ENCODE assay signal across 8 cellular contexts in the genomic region with DNA sequence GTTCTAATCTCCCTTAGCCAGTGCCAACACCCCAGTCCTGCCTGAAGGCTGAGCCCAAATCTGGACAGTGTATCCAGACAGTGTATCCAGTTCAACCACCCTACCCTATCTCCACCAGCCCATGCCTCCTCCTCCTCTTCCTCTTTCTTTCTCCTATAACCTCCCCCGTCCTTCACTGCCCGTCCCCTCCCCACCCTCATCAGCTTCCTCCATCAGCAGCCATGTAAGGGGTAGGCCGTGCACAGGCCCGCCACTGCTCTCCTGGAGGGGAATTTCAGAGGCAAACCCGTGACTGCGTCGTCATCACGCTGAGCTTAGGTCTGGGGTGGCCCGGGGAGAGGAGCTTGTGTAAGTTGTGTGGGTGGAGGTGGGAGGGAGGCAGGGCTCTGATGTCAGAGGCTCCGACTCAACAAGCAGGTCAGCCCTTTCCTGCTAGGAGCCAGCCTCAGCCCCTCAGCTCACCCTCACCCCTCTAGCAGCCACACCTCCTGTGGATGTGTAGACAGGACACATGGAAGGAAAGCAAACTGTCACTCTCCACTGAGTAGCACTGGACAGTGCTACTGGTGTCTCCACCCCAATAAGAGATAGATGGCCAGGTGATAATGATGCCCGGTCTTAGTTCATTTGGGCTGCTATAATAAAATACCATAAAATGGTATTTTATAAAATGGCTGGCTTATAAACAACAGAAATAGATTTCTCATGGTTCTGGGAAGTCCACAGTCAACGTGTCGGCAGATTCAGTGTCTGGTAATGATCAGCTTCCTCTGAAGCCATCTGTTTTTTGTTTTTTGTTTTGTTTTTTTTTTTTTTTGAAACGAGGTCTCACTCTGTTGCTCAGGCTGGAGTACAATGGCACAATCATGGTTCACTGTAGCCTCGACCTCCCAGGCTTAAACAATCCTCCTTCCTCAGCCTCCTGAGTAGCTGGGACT. TPM values are rescaled to one million over a fixed set of nuclear protein-coding genes. Genes with fewer than 3 reads are reported as not detected.
DNase-seq lines count a peak whose midpoint lies in the region; ATAC-seq and TF ChIP-seq lines count a peak whose summit lies in the region.

No MANE protein-coding gene starts in this region.

- POLR2A ChIA-PET in SK-N-SH (lab: Yijun Ruan, JAX) = no interaction called here

- no peak for TF ChIP-seq EP300 in SK-N-SH (IDR thresholded peaks at IDR 0.05; ENCODE audit: borderline replicate concordance in 1 of 2, low read depth in 1 of 2, low read length in 1 of 2)

- peak; percentile 95 for ATAC-seq in GM18502 (IDR thresholded peaks at IDR 0.05; ENCODE audit: poor library complexity, unreplicated experiment)
- ATAC-seq in HG02885 (IDR thresholded peaks at IDR 0.05; ENCODE audit: poor library complexity, unreplicated experiment) = peak; percentile 97

- peaks cover 4% of the 10 kb centered on the region; the same call in 1 of the 2 replicates for H3K9me3 ChIP-seq in SK-N-SH

- no peak for TF ChIP-seq RAD21 in SK-N-SH (IDR thresholded peaks at IDR 0.05; ENCODE audit: low read length)

- peak overlapping the region in 1 of 2 experiments; percentile 28; a peak in 1 of 4 replicates for H3K27ac ChIP-seq in SK-N-SH (ENCODE audit: low read depth in 2 of 2, low read length in 1 of 2)

- H3K79me2 ChIP-seq in SK-N-SH (ENCODE audit: insufficient read depth) = no peaks in the 10 kb centered on the region

- H3K9ac ChIP-seq in SK-N-SH = no peak overlapping the region

- H3K4me3 Mint-ChIP-seq in activated naive CD4-positive, alpha-beta T cell treated with anti-CD3 and anti-CD28 coated beads, Interleukin-2, amount 10 ng/mL, durations not matched to agents 7 days and 5 days = no peak overlapping the region

- peak overlapping the region; percentile 83 for H3K27ac Mint-ChIP-seq in activated naive CD4-positive, alpha-beta T cell treated with anti-CD3 and anti-CD28 coated beads, Interleukin-2, amount 10 ng/mL, durations not matched to agents 7 days and 5 days

- no peaks in the 10 kb centered on the region for H3F3A ChIP-seq in SK-N-SH (replicated peaks; ENCODE audit: insufficient read depth)

- TF ChIP-seq CTCF in SK-N-SH (IDR thresholded peaks at IDR 0.05) = no peak

- no peak overlapping the region for H3K4me2 ChIP-seq in SK-N-SH

- no peaks in the 10 kb centered on the region for H3K27me3 ChIP-seq in SK-N-SH (ENCODE audit: insufficient read depth)

- H2AFZ ChIP-seq in SK-N-SH (ENCODE audit: low read depth) = no peak overlapping the region

- WGBS in SK-N-SH (ENCODE audit: low lambda C conversion rate) = 85% methylated on average over 15 of the region's 15 CpGs

- H3K36me3 Mint-ChIP-seq in activated naive CD4-positive, alpha-beta T cell treated with anti-CD3 and anti-CD28 coated beads, Interleukin-2, amount 10 ng/mL, durations not matched to agents 7 days and 5 days = peaks cover 7% of the 10 kb centered on the region

- H3K4me3 ChIP-seq in SK-N-SH (ENCODE audit: low read depth in 2 of 2, low read length in 1 of 2) = no peak overlapping the region

- H3K4me1 Mint-ChIP-seq in activated naive CD4-positive, alpha-beta T cell treated with anti-CD3 and anti-CD28 coated beads, Interleukin-2, amount 10 ng/mL, durations not matched to agents 7 days and 5 days = peaks cover 21% of the 10 kb centered on the region

- H3K36me3 ChIP-seq in SK-N-SH (replicated peaks in 1 of 2; ENCODE audit: control insufficient read depth in 1 of 2, insufficient read depth in 2 of 2, low read length in 1 of 2) = no peaks in the 10 kb centered on the region

- H4K20me1 ChIP-seq in SK-N-SH (ENCODE audit: insufficient read depth) = no peaks in the 10 kb centered on the region

- CTCF ChIA-PET in SK-N-SH (lab: Yijun Ruan, JAX) = interaction anchor here (1.0 to 1.5 kb wide), 2 partner anchors 61 to 65 kb away, joined by 3 read pairs; no protein-coding TSS in a partner anchor
- CTCF ChIA-PET in activated naive CD4-positive, alpha-beta T cell treated with anti-CD3 and anti-CD28 coated beads, Interleukin-2, amount 10 ng/mL, durations not matched to agents 7 days and 5 days (lab: Charles Lee) = interaction anchor here (1.0 to 2.2 kb wide), 3 partner anchors 64 to 75 kb away, joined by 3 to 8 read pairs (median 5); no protein-coding TSS in a partner anchor

- peaks cover 11% of the 10 kb centered on the region for H3K9me3 Mint-ChIP-seq in activated naive CD4-positive, alpha-beta T cell treated with anti-CD3 and anti-CD28 coated beads, Interleukin-2, amount 10 ng/mL, durations not matched to agents 7 days and 5 days

- no peaks in the 10 kb centered on the region for H3K9me2 ChIP-seq in SK-N-SH

- peaks cover 0 to 16% of the 10 kb centered on the region in 2 experiments; a peak in 1 of 4 replicates for H3K4me1 ChIP-seq in SK-N-SH (ENCODE audit: control insufficient read depth in 1 of 2, insufficient read depth in 2 of 2, low read depth in 1 of 2, low read length in 1 of 2)

- peaks cover 5% of the 10 kb centered on the region for H3K27me3 Mint-ChIP-seq in activated naive CD4-positive, alpha-beta T cell treated with anti-CD3 and anti-CD28 coated beads, Interleukin-2, amount 10 ng/mL, durations not matched to agents 7 days and 5 days

- DNase-seq in SK-N-SH (peak; percentile 47), islet precursor cell (peak; percentile 89), SHP77 treated with DMSO at 0.1 percent for 48 hours (lab: John Stamatoyannopoulos, UW) (no peak), NCI-H128 (lab: John Stamatoyannopoulos, UW; ENCODE audit: unreplicated experiment) (no peak)
- DNase-seq in activated naive CD4-positive, alpha-beta T cell treated with anti-CD3 and anti-CD28 coated beads, Interleukin-2, amount 10 ng/mL, durations not matched to agents 7 days and 5 days = peak; percentile 83
- peak; percentile 73 to 82 (median 79) for DNase-seq in stimulated activated CD4-positive, alpha-beta T cell treated with anti-CD3 and anti-CD28 coated beads, TNF-alpha, amount 100 ng/mL, for 48 hours (ENCODE audit: low read depth in 3 of 3)

TF ChIP-seq in SK-N-SH, 30 proteins besides CTCF, POLR2A, EP300 and RAD21:
- TF ChIP-seq ELF1 (IDR thresholded peaks at IDR 0.05) (no peak), REST (IDR thresholded peaks at IDR 0.05; ENCODE audit: low read depth, low read length) (no peak), MXI1 (IDR thresholded peaks at IDR 0.05; ENCODE audit: low read depth, low read length) (no peak), NFIC (IDR thresholded peaks at IDR 0.05; ENCODE audit: borderline replicate concordance) (no peak), EZH2phosphoT487 (IDR thresholded peaks at IDR 0.05; ENCODE audit: borderline replicate concordance, low read depth) (no peak), SMC3 (IDR thresholded peaks at IDR 0.05; ENCODE audit: low read depth, low read length) (no peak)
- TF ChIP-seq, protein P1, sequence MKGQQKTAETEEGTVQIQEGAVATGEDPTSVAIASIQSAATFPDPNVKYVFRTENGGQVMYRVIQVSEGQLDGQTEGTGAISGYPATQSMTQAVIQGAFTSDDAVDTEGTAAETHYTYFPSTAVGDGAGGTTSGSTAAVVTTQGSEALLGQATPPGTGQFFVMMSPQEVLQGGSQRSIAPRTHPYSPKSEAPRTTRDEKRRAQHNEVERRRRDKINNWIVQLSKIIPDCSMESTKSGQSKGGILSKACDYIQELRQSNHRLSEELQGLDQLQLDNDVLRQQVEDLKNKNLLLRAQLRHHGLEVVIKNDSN (IDR thresholded peaks at IDR 0.05; ENCODE audit: borderline replicate concordance, low read depth) = no peak

RNA-seq across cellular contexts. Expression of gene IRF2BPL, which starts 50.4 kb away (rescaled TPM):
- 10.9 and 17.1 TPM in 2 replicates for polyA plus RNA-seq in SK-N-SH (2012; rRNA removed)
- 9.1 and 14.4 TPM in 2 replicates for polyA plus RNA-seq in SK-N-SH (2012; cell fraction: cytosol; rRNA removed)
- 16.2 and 16.9 TPM in 2 replicates for polyA plus RNA-seq in SK-N-SH (2012; cell fraction: nucleus; rRNA removed)

Comparison
In these comparisons a context has a peak if more than half of its experiments do, and no peak if none do; other contexts are left out.
1. DNase-seq: peak in SK-N-SH (single experiment), activated naive CD4-positive, alpha-beta T cell treated with anti-CD3 and anti-CD28 coated beads, Interleukin-2, amount 10 ng/mL, durations not matched to agents 7 days and 5 days (single experiment), islet precursor cell (single experiment) and stimulated activated CD4-positive, alpha-beta T cell treated with anti-CD3 and anti-CD28 coated beads, TNF-alpha, amount 100 ng/mL, for 48 hours (3 of 3); none in SHP77 treated with DMSO at 0.1 percent for 48 hours (single experiment) and NCI-H128 (single experiment).